In the genomic region with DNA sequence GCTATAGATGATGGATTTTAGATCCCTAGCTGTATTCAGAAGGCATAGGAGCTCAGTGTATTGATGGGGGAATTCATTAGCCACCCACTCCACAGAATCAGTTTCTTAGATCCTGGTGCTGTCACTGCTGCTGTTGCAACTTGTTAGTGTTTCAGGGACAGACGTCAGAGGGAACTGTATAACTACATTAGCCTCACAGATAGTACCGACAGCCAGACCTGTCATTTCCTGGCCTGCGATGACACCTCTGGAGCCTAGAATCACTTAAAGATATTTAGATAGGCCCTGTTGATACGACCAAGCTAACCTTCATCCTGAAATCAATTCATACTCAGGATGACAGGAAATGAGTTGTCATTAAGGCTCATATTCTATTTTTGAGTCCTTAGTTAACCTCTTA, we compare ENCODE assay signal across 17 cellular contexts.
A peak's percentile ranks its signal among the peaks of the same experiment; 100 is the strongest.
DNase-seq lines count a peak whose midpoint lies in the region; ATAC-seq and TF ChIP-seq lines count a peak whose summit lies in the region.
"Had no signal": no experiment of that assay in that cellular context is flagged by ENCODE, and none has a peak within 500 bp of the region (broad histone marks: within the 10 kb centered on the region; RNA-seq: fewer than 3 reads in every experiment).

No MANE protein-coding gene starts in this region.

- DNase-seq in HT1080 (ENCODE audit: low read depth) = peak; percentile 10
- peak; percentile 6 for DNase-seq in SK-N-DZ (ENCODE audit: low spot score)
- no peak for DNase-seq in NCI-H1048 (lab: John Stamatoyannopoulos, UW)
- DNase-seq: Calu3; CD8-positive, alpha-beta T cell; DMS 273 treated with DMSO at 0.1 percent for 48 hours; DMS53; DND-41; EL; GOT3; H7 had no signal

- H3K4me3 ChIP-seq in neural cell (ENCODE audit: low read length) = peak overlapping the region; percentile 19
- H3K4me3 ChIP-seq in skeletal muscle tissue (ENCODE audit: low read length in 3 of 3) = no peak overlapping the region
- H3K4me3 ChIP-seq: BLaER1 treated with 17β-estradiol and CSF1 and Interleukin-3, amounts not matched to agents 10 nM and 100 nM; GM12878 had no signal

- TF ChIP-seq EP300 in neural cell (conservative IDR thresholded peaks at IDR 0.05; ENCODE audit: poor library complexity, severe bottlenecking) = peak; percentile 86

- H3K27me3 ChIP-seq in neural cell (ENCODE audit: insufficient read depth, low read depth, low read length) = no peaks in the 10 kb centered on the region
- no peaks in the 10 kb centered on the region for H3K27me3 ChIP-seq in skeletal muscle tissue (ENCODE audit: control insufficient read depth in 3 of 3, insufficient read depth in 3 of 3, low read length in 3 of 3)
- H3K27me3 ChIP-seq: BLaER1 treated with 17β-estradiol and CSF1 and Interleukin-3, amounts not matched to agents 10 nM and 100 nM had no signal

- H3K4me2 ChIP-seq in neural cell (ENCODE audit: low read length) = no peak overlapping the region
- H3K4me2 ChIP-seq: BLaER1 treated with 17β-estradiol and CSF1 and Interleukin-3, amounts not matched to agents 10 nM and 100 nM had no signal

- no peaks in the 10 kb centered on the region for H3F3A ChIP-seq in neural cell (ENCODE audit: insufficient read depth, low read length, poor library complexity, severe bottlenecking)

- no peak overlapping the region for H2AFZ ChIP-seq in neural cell (ENCODE audit: low read depth, low read length)

- ATAC-seq in GM18502 (IDR thresholded peaks at IDR 0.05; ENCODE audit: poor library complexity, unreplicated experiment) = no peak
- ATAC-seq: CD8-positive, alpha-beta T cell; GM12878; HCT116 had no signal

- peaks cover 0 to 11% (median 2%) of the 10 kb centered on the region in 3 donors for H3K4me1 ChIP-seq in skeletal muscle tissue (ENCODE audit: control insufficient read depth in 3 of 3, insufficient read depth in 3 of 3, low read length in 3 of 3)
- H3K4me1 ChIP-seq: BLaER1 treated with 17β-estradiol and CSF1 and Interleukin-3, amounts not matched to agents 10 nM and 100 nM had no signal

- H3K27ac ChIP-seq in neural cell (ENCODE audit: low read length) (peak overlapping the region; percentile 67), skeletal muscle tissue (ENCODE audit: low read depth, low read length) (peak overlapping the region; percentile 68)
- H3K27ac ChIP-seq: BLaER1 treated with 17β-estradiol and CSF1 and Interleukin-3, amounts not matched to agents 10 nM and 100 nM had no signal

- no peaks in the 10 kb centered on the region for H4K20me1 ChIP-seq in neural cell (ENCODE audit: insufficient read depth)
- H4K20me1 ChIP-seq: BLaER1 treated with 17β-estradiol and CSF1 and Interleukin-3, amounts not matched to agents 10 nM and 100 nM had no signal

- no peaks in the 10 kb centered on the region for H3K9me3 ChIP-seq in neural cell (ENCODE audit: low read length)
- no peaks in the 10 kb centered on the region for H3K9me3 ChIP-seq in skeletal muscle tissue (ENCODE audit: control insufficient read depth in 3 of 3, low read length in 3 of 3)
- H3K9me3 ChIP-seq: BLaER1 treated with 17β-estradiol and CSF1 and Interleukin-3, amounts not matched to agents 10 nM and 100 nM had no signal

- TF ChIP-seq CTCF in neural cell (IDR thresholded peaks at IDR 0.05; ENCODE audit: poor library complexity, severe bottlenecking) = no peak

- H3K9me2 ChIP-seq in neural cell (ENCODE audit: insufficient read depth, low read length) = no peaks in the 10 kb centered on the region

- H3K9ac ChIP-seq in neural cell (ENCODE audit: low read length) (peak overlapping the region; percentile 18), skeletal muscle tissue (ENCODE audit: low read depth in 1 of 3, low read length in 3 of 3) (no peak overlapping the region)
- H3K9ac ChIP-seq: BLaER1 treated with 17β-estradiol and CSF1 and Interleukin-3, amounts not matched to agents 10 nM and 100 nM had no signal

- peak; percentile 51 for TF ChIP-seq RAD21 in neural cell (conservative IDR thresholded peaks at IDR 0.05)

- peaks cover 17% of the 10 kb centered on the region for H3K79me2 ChIP-seq in neural cell (replicated peaks; ENCODE audit: insufficient read depth, low read length)

- H3K36me3 ChIP-seq in neural cell (ENCODE audit: insufficient read depth, low read length) (peaks cover 6% of the 10 kb centered on the region), skeletal muscle tissue (ENCODE audit: control insufficient read depth in 3 of 3, insufficient read depth in 3 of 3, low read length in 3 of 3) (no peaks in the 10 kb centered on the region)
- H3K36me3 ChIP-seq: BLaER1 treated with 17β-estradiol and CSF1 and Interleukin-3, amounts not matched to agents 10 nM and 100 nM had no signal

TF ChIP-seq in neural cell, 6 proteins besides CTCF, POLR2A, EP300 and RAD21:
- TF ChIP-seq POLR2AphosphoS5 (IDR thresholded peaks at IDR 0.05) = peak; percentile 36
- no peak for TF ChIP-seq EZH2 (IDR thresholded peaks at IDR 0.05; ENCODE audit: borderline replicate concordance, insufficient read depth, low read length, poor library complexity, severe bottlenecking)
